Comparison of ENCODE assay signal across 9 cellular contexts in genomic region chr1:23100074-23100748, GRCh38.
DNase-seq lines count a peak whose midpoint lies in the region; ATAC-seq lines count a peak whose summit lies in the region.
"Had no signal": no experiment of that assay in that cellular context is flagged by ENCODE, and none has a peak within 500 bp of the region (broad histone marks: within the 10 kb centered on the region; RNA-seq: fewer than 3 reads in every experiment).

No MANE protein-coding gene starts in this region.

- H3K9me3 Mint-ChIP-seq in activated naive CD4-positive, alpha-beta T cell treated with anti-CD3 and anti-CD28 coated beads, Interleukin-2, amount 50 U/mL, for 24 hours = no peaks in the 10 kb centered on the region
- H3K9me3 Mint-ChIP-seq: memory B cell had no signal

- peaks cover 6% of the 10 kb centered on the region for H3K36me3 Mint-ChIP-seq in activated naive CD4-positive, alpha-beta T cell treated with anti-CD3 and anti-CD28 coated beads, Interleukin-2, amount 50 U/mL, for 24 hours

- no peak overlapping the region for H3K4me3 Mint-ChIP-seq in activated naive CD4-positive, alpha-beta T cell treated with anti-CD3 and anti-CD28 coated beads, Interleukin-2, amount 50 U/mL, for 24 hours
- H3K4me3 Mint-ChIP-seq: memory B cell had no signal

- peak overlapping the region; percentile 83 for H3K27ac Mint-ChIP-seq in activated naive CD4-positive, alpha-beta T cell treated with anti-CD3 and anti-CD28 coated beads, Interleukin-2, amount 50 U/mL, for 24 hours
- H3K27ac Mint-ChIP-seq: memory B cell had no signal

- ATAC-seq in left cardiac atrium (peak; percentile 44 to 76), GM18498 (IDR thresholded peaks at IDR 0.05; ENCODE audit: unreplicated experiment) (no peak)

- intact Hi-C loops in left cardiac atrium (cut with DNase I) = no loop called here

- peaks cover 49% of the 10 kb centered on the region for H3K4me1 Mint-ChIP-seq in activated naive CD4-positive, alpha-beta T cell treated with anti-CD3 and anti-CD28 coated beads, Interleukin-2, amount 50 U/mL, for 24 hours

- H3K27me3 Mint-ChIP-seq in activated naive CD4-positive, alpha-beta T cell treated with anti-CD3 and anti-CD28 coated beads, Interleukin-2, amount 50 U/mL, for 24 hours = no peaks in the 10 kb centered on the region
- H3K27me3 Mint-ChIP-seq: memory B cell had no signal

- DNase-seq in GF-D8 (lab: John Stamatoyannopoulos, UW) (peak; percentile 75), NCI-H82 treated with DMSO at 0.1 percent for 48 hours (lab: John Stamatoyannopoulos, UW; ENCODE audit: unreplicated experiment) (peak; percentile 68), left cardiac atrium (no peak), GM19240 (ENCODE audit: insufficient read length, low spot score) (no peak), NCI-H526 treated with DMSO at 0.1 percent for 48 hours (lab: John Stamatoyannopoulos, UW) (no peak)
- DNase-seq in stimulated activated CD8-positive, alpha-beta memory T cell treated with anti-CD3 and anti-CD28 coated beads, Interleukin-7, amount 100 ng/mL, for 48 hours (ENCODE audit: extremely low read depth in 1 of 2, low read depth in 1 of 2) = peak; percentile 15 to 40

Comparison
In these comparisons a context has a peak if more than half of its experiments do, and no peak if none do; other contexts are left out.
1. DNase-seq: peak in GF-D8 (single experiment), NCI-H82 treated with DMSO at 0.1 percent for 48 hours (single experiment) and stimulated activated CD8-positive, alpha-beta memory T cell treated with anti-CD3 and anti-CD28 coated beads, Interleukin-7, amount 100 ng/mL, for 48 hours (2 of 2); none in left cardiac atrium (single experiment), GM19240 (single experiment) and NCI-H526 treated with DMSO at 0.1 percent for 48 hours (single experiment).